9 cellular contexts compared by ENCODE assay signal in genomic region chr1:202861420-202862121, GRCh38. TPM values are rescaled to one million over a fixed set of nuclear protein-coding genes. Genes with fewer than 3 reads are reported as not detected.
A peak's percentile ranks its signal among the peaks of the same experiment; 100 is the strongest.
DNase-seq lines count a peak whose midpoint lies in the region; ATAC-seq, FAIRE-seq and TF ChIP-seq lines count a peak whose summit lies in the region.
"Had no signal": no experiment of that assay in that cellular context is flagged by ENCODE, and none has a peak within 500 bp of the region (broad histone marks: within the 10 kb centered on the region; RNA-seq: fewer than 3 reads in every experiment).

No MANE protein-coding gene starts in this region.

- WGBS in lower leg skin, 2 donors: 3 to 9% methylated on average over 28 to 29 of the region's 44 CpGs

- intact Hi-C loops in lower leg skin (cut with DNase I; ENCODE audit: low total_unique reads): no loop called here

- TF ChIP-seq POLR2A in lower leg skin (IDR thresholded peaks at IDR 0.05): no peak

- DNase-seq in A172 (ENCODE audit: low spot score) (peak; percentile 88), GM18507 (ENCODE audit: extremely low spot score, insufficient read length, low read depth) (peak; percentile 63), NCI-H2227 (lab: John Stamatoyannopoulos, UW; ENCODE audit: unreplicated experiment) (peak; percentile 97), lower leg skin (ENCODE audit: low spot score in 2 of 2) (peak; percentile 87 to 98)
- peak; percentile 53 for DNase-seq in activated CD4-positive, CD25-positive, alpha-beta regulatory T cell treated with anti-CD3 and anti-CD28 coated beads, Interleukin-2, amount 50 U/mL, for 72 hours
- peak; percentile 11 for DNase-seq in effector CD8-positive, alpha-beta T cell (lab: John Stamatoyannopoulos, UW)
- peak; percentile 29 for DNase-seq in stimulated activated CD4-positive, alpha-beta T cell treated with anti-CD3 and anti-CD28 coated beads, Interleukin-4, amount 100 ng/mL, for 48 hours (ENCODE audit: low read depth in 2 of 2)

- peak overlapping the region; percentile 44 for H3K4me3 ChIP-seq in lower leg skin (ENCODE audit: low read depth, poor library complexity, severe bottlenecking)

- no peak for FAIRE-seq in GM18507 (lab: Jason Lieb, UNC)

- peak; percentile 87 for ATAC-seq in HG03095 (IDR thresholded peaks at IDR 0.05; ENCODE audit: unreplicated experiment)

- TF ChIP-seq CTCF in lower leg skin (IDR thresholded peaks at IDR 0.05): no peak

RNA-seq across cellular contexts. Expression of gene RABIF, which starts 27.4 kb away (rescaled TPM):
- 12.2 and 16.8 TPM in 2 replicates for total RNA-seq in A172 (2014; rRNA removed; shearing (Covaris generic))
- total RNA-seq in lower leg skin: 1 to 10 TPM; 4.0 to 7.9 (median 5.9) TPM

RNA-seq across cellular contexts. Expression of gene PCAT6, which starts 50.8 kb away (rescaled TPM):
- not detected in 2 replicates for total RNA-seq in A172 (2014; rRNA removed; shearing (Covaris generic))
- total RNA-seq in lower leg skin: 1 to 10 TPM; 3.4 to 5.1 (median 4.3) TPM
- total RNA-seq: subcutaneous adipose tissue had no signal

RNA-seq across cellular contexts. Expression of gene KDM5B, which starts 53.4 kb away (rescaled TPM):
- 58.6 and 59.2 TPM in 2 replicates for total RNA-seq in A172 (2014; rRNA removed; shearing (Covaris generic))
- total RNA-seq in lower leg skin: 100 to 1,000 TPM in 2 of 4 donors, 10 to 100 TPM in 2; 74.2 to 113 (median 89.2) TPM

Comparison
In these comparisons a context has a peak if more than half of its experiments do, and no peak if none do; other contexts are left out.
1. Peak in every context shown above with its lines: DNase-seq, ATAC-seq and H3K4me3 ChIP-seq.
2. DNase-seq: peak in every context shown above with its lines; median percentile 97 in NCI-H2227; 92 in lower leg skin; 88 in A172; 63 in GM18507; 53 in activated CD4-positive, CD25-positive, alpha-beta regulatory T cell treated with anti-CD3 and anti-CD28 coated beads, Interleukin-2, amount 50 U/mL, for 72 hours; 29 in stimulated activated CD4-positive, alpha-beta T cell treated with anti-CD3 and anti-CD28 coated beads, Interleukin-4, amount 100 ng/mL, for 48 hours; 11 in effector CD8-positive, alpha-beta T cell.